ENCODE assay signal across 1 cellular context in the genomic region with DNA sequence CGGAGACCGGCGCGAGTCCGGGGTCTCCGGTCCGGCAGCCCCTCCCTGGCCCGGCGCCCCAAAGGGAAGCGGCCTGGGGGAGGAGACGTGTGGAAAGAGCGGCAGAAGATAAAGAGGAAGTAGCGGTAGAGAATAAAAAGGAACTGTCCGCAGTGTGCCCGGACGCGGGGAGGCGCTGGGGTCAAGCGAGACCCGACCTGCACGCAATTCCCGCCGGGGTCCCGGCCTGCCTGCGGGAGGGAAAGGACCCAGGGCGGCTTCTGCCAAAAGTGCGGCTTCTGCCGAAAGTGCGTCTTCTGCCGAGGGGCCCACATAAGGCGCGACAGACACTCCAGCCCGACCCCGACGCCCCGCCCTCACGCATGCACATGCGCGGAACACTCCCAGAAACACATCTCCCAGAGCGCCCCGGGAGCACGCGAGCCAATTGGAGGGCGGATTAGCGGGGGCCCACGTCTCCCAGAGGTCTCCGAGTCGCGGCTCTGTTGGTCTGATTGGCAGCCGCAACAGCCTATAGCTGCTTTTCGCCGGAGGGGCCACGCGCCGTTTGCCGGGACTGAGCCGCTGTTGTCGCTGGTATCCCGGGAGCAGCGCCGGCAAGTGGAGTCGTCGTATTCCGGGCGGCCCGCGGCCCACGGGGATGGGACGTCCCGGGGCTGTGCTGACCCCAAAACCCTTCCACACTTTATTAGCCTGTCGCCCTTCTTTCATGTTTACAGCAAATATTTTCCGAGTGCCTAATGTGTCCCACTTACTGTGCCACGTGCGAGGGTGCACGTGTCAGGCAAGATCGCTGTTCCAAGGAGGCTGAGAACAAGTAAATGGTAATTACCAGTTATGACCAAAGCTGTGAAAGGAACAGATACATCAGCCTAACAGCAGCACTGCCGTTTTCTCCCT.
TF ChIP-seq lines count a peak whose summit lies in the region.

No MANE protein-coding gene starts in this region.

TF ChIP-seq in HepG2, 621 proteins besides CTCF, POLR2A, EP300 and RAD21 (continued from another document):
- TF ChIP-seq ZBTB40 (IDR thresholded peaks at IDR 0.05) (no peak), ZBTB40 (CRISPR knock-in tag; IDR thresholded peaks at IDR 0.05) (peak; percentile 13), IRF9 (CRISPR knock-in tag; IDR thresholded peaks at IDR 0.05; ENCODE audit: borderline replicate concordance) (peak; percentile 79; the same call in 1 of the 2 replicates), ARNT2 (CRISPR knock-in tag; IDR thresholded peaks at IDR 0.05; ENCODE audit: low read depth) (no peak), TBX3 (IDR thresholded peaks at IDR 0.05; ENCODE audit: borderline replicate concordance) (no peak)
- TF ChIP-seq, protein P1, sequence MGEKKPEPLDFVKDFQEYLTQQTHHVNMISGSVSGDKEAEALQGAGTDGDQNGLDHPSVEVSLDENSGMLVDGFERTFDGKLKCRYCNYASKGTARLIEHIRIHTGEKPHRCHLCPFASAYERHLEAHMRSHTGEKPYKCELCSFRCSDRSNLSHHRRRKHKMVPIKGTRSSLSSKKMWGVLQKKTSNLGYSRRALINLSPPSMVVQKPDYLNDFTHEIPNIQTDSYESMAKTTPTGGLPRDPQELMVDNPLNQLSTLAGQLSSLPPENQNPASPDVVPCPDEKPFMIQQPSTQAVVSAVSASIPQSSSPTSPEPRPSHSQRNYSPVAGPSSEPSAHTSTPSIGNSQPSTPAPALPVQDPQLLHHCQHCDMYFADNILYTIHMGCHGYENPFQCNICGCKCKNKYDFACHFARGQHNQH (CRISPR knock-in tag; IDR thresholded peaks at IDR 0.05), result 0 out of 2 replicates have a peak, but pooled peaks have one; percentile 4
- TF ChIP-seq, protein P2, sequence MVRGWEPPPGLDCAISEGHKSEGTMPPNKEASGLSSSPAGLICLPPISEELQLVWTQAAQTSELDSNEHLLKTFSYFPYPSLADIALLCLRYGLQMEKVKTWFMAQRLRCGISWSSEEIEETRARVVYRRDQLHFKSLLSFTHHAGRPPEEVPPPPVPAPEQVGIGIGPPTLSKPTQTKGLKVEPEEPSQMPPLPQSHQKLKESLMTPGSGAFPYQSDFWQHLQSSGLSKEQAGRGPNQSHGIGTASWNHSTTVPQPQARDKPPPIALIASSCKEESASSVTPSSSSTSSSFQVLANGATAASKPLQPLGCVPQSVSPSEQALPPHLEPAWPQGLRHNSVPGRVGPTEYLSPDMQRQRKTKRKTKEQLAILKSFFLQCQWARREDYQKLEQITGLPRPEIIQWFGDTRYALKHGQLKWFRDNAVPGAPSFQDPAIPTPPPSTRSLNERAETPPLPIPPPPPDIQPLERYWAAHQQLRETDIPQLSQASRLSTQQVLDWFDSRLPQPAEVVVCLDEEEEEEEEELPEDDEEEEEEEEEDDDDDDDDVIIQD (CRISPR knock-in tag; IDR thresholded peaks at IDR 0.05; ENCODE audit: low read depth), result no peak; the same call in 1 of the 2 replicates
